ENCODE assay signal across 8 cellular contexts in the genomic region with DNA sequence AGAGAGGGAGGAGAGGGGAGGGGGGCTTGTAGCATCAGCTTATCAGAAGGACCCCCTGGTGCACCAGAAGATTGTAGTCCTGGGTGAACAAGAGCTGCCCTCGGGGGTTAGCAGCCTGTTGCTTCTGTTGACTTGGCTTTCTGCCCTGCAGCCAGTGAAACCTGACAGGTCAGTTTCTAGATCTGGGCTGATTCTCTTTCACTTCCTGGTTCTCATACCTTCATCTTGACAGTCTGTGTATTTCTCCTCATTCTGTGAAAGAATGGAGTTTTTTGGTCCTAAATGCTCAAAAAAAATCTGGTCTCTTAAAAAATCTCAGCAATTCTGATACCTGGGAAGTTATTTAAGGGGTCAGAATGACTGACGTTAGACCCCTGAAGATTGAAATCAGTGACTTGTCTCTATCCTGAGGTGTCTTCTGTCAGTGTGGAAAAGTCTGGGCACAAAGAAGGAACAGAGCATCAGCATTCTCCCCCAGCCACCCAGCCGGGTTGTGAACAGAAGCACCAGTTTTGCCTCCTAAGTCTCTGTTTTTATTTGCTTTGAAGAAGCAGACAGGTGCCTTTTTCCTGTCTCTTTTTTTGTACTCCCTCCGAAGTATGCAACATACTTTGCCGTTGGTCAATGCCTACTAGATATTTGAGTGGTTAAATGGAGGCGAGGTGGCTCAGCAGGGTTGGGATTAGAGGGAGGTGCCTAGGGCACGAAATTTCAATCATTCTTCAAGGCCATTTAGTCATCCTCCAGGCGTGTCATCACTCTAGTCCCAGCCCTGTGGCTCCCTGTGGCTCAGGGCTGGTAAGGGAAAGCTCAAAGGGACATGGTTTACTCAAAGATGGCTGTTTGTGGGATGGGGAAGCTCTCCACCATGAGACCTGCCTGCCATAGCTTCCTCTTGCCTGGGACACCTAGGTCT. TPM values are rescaled to one million over a fixed set of nuclear protein-coding genes. Genes with fewer than 3 reads are reported as not detected.
A peak's percentile ranks its signal among the peaks of the same experiment; 100 is the strongest.
DNase-seq lines count a peak whose midpoint lies in the region; ATAC-seq, FAIRE-seq and TF ChIP-seq lines count a peak whose summit lies in the region.

No MANE protein-coding gene starts in this region.

- ATAC-seq in HG02870 (IDR thresholded peaks at IDR 0.05; ENCODE audit: unreplicated experiment): peak; percentile 50

- FAIRE-seq in GM18507 (lab: Jason Lieb, UNC): peak; percentile 97

- peaks cover 2% of the 10 kb centered on the region for H3K9me3 Mint-ChIP-seq in chondrocyte (ENCODE audit: low read depth)
- no peaks in the 10 kb centered on the region for H3K9me3 Mint-ChIP-seq in stimulated activated naive CD8-positive, alpha-beta T cell treated with anti-CD3 and anti-CD28 coated beads, Interleukin-15, Interleukin-2, amounts not matched to agents 100 ng/mL and 50 ng/mL, for 24 hours

- H3K27ac Mint-ChIP-seq in chondrocyte (ENCODE audit: unreplicated experiment): peak overlapping the region; percentile 4
- H3K27ac Mint-ChIP-seq in stimulated activated naive CD8-positive, alpha-beta T cell treated with anti-CD3 and anti-CD28 coated beads, Interleukin-15, Interleukin-2, amounts not matched to agents 100 ng/mL and 50 ng/mL, for 24 hours: peak overlapping the region; percentile 29

- TF ChIP-seq CTCF in 22Rv1 (IDR thresholded peaks at IDR 0.05) (no peak), chondrocyte (IDR thresholded peaks at IDR 0.05) (no peak)

- no peak overlapping the region for H3K4me3 Mint-ChIP-seq in chondrocyte (ENCODE audit: unreplicated experiment)
- no peak overlapping the region for H3K4me3 Mint-ChIP-seq in stimulated activated naive CD8-positive, alpha-beta T cell treated with anti-CD3 and anti-CD28 coated beads, Interleukin-15, Interleukin-2, amounts not matched to agents 100 ng/mL and 50 ng/mL, for 24 hours

- DNase-seq in GM18507 (ENCODE audit: extremely low spot score, insufficient read length, low read depth) (peak; percentile 46), NCI-H2029 treated with DMSO at 0.1 percent for 48 hours (lab: John Stamatoyannopoulos, UW) (peak; percentile 18), chondrocyte (ENCODE audit: low spot score) (no peak), retina (no peak)
- no peak for DNase-seq in stimulated activated CD4-positive, alpha-beta T cell treated with anti-CD3 and anti-CD28 coated beads, Interleukin-2, amount 100 ng/mL, for 24 hours

- H3K27ac ChIP-seq in 22Rv1: peak overlapping the region; percentile 83

- H3K4me1 Mint-ChIP-seq in chondrocyte (ENCODE audit: low read depth): peaks cover 32% of the 10 kb centered on the region
- peaks cover 62% of the 10 kb centered on the region for H3K4me1 Mint-ChIP-seq in stimulated activated naive CD8-positive, alpha-beta T cell treated with anti-CD3 and anti-CD28 coated beads, Interleukin-15, Interleukin-2, amounts not matched to agents 100 ng/mL and 50 ng/mL, for 24 hours (ENCODE audit: low read depth)

- no peaks in the 10 kb centered on the region for H3K27me3 Mint-ChIP-seq in chondrocyte (ENCODE audit: low read depth)
- no peaks in the 10 kb centered on the region for H3K27me3 Mint-ChIP-seq in stimulated activated naive CD8-positive, alpha-beta T cell treated with anti-CD3 and anti-CD28 coated beads, Interleukin-15, Interleukin-2, amounts not matched to agents 100 ng/mL and 50 ng/mL, for 24 hours

- no peaks in the 10 kb centered on the region for H3K36me3 Mint-ChIP-seq in chondrocyte (ENCODE audit: low read depth)
- peaks cover 11% of the 10 kb centered on the region for H3K36me3 Mint-ChIP-seq in stimulated activated naive CD8-positive, alpha-beta T cell treated with anti-CD3 and anti-CD28 coated beads, Interleukin-15, Interleukin-2, amounts not matched to agents 100 ng/mL and 50 ng/mL, for 24 hours (ENCODE audit: low read depth)

RNA-seq across cellular contexts. Expression of a gene that starts 24.0 kb away (rescaled TPM):
- total RNA-seq in chondrocyte: 1.6 to 2.5 TPM (median 2.4 TPM) in 3 replicates

Comparison
In these comparisons a context has a peak if more than half of its experiments do, and no peak if none do; other contexts are left out.
1. DNase-seq: peak in GM18507 (single experiment) and NCI-H2029 treated with DMSO at 0.1 percent for 48 hours (single experiment); none in chondrocyte (single experiment), stimulated activated CD4-positive, alpha-beta T cell treated with anti-CD3 and anti-CD28 coated beads, Interleukin-2, amount 100 ng/mL, for 24 hours (0 of 2) and retina (single experiment).